16 cellular contexts compared by ENCODE assay signal in the genomic region with DNA sequence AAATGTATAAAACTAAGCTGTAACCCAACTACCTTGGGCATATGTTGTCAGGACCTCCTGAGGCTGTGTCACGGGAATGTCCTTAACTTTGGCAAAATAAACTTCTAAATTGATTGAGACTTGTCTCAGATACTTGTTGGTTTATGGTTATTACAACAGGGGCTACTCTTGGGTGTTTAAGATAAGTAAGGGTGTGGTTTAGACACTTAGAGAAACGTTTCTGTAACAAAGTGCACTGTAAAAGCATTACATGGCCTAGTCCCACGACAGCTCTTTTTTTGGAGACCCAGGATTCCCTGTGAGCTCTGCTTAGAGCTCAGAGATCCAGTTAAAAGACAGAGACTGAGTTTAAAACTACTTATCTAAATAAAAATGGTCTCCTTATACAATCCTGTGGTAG. TPM values are rescaled to one million over a fixed set of nuclear protein-coding genes. Genes with fewer than 3 reads are reported as not detected.
A peak's percentile ranks its signal among the peaks of the same experiment; 100 is the strongest.
DNase-seq lines count a peak whose midpoint lies in the region; ATAC-seq, FAIRE-seq and TF ChIP-seq lines count a peak whose summit lies in the region.
"Had no signal": no experiment of that assay in that cellular context is flagged by ENCODE, and none has a peak within 500 bp of the region (broad histone marks: within the 10 kb centered on the region; RNA-seq: fewer than 3 reads in every experiment).

No MANE protein-coding gene starts in this region.

- no peak for FAIRE-seq in small intestine (lab: Jason Lieb, UNC)
- FAIRE-seq: H1 had no signal

- peak overlapping the region; percentile 92 for H3K27ac Mint-ChIP-seq in Caco-2 (ENCODE audit: unreplicated experiment)
- H3K27ac Mint-ChIP-seq: CD4-positive, CD25-positive, alpha-beta regulatory T cell; HFFc6 had no signal

- no peaks in the 10 kb centered on the region for H3K9me3 Mint-ChIP-seq in Caco-2 (ENCODE audit: unreplicated experiment)
- H3K9me3 Mint-ChIP-seq: HFFc6 had no signal

- no peaks in the 10 kb centered on the region for H3K9me3 ChIP-seq in Caco-2
- H3K9me3 ChIP-seq in hepatocyte (ENCODE audit: low read depth), result peaks cover 2% of the 10 kb centered on the region
- H3K9me3 ChIP-seq in small intestine (ENCODE audit: control insufficient read depth, low read depth), result no peaks in the 10 kb centered on the region
- H3K9me3 ChIP-seq: HAP-1 had no signal

- no TSS peak for BruUV-seq in Caco-2 (replicated peaks; lab: Mats Ljungman, UMichigan)

- peaks cover 19% of the 10 kb centered on the region for H3K4me1 Mint-ChIP-seq in Caco-2 (ENCODE audit: low read depth, unreplicated experiment)
- H3K4me1 Mint-ChIP-seq: CD4-positive, CD25-positive, alpha-beta regulatory T cell had no signal

- no peak overlapping the region for H3K4me3 Mint-ChIP-seq in Caco-2 (ENCODE audit: unreplicated experiment)
- H3K4me3 Mint-ChIP-seq: CD4-positive, CD25-positive, alpha-beta regulatory T cell; HFFc6 had no signal

- TF ChIP-seq CTCF in Caco-2 (IDR thresholded peaks at IDR 0.05; ENCODE audit: insufficient read depth in 1 of 2, low read depth in 1 of 2, low read length in 1 of 2, severe bottlenecking in 1 of 2, unreplicated experiment in 1 of 2), result no peak
- TF ChIP-seq CTCF in hepatocyte (IDR thresholded peaks at IDR 0.05; ENCODE audit: poor library complexity), result no peak

- H3K79me2 ChIP-seq in hepatocyte, result no peaks in the 10 kb centered on the region

- peak overlapping the region; percentile 3 for H2AFZ ChIP-seq in hepatocyte

- H3K27me3 ChIP-seq in Caco-2 (replicated peaks; ENCODE audit: control insufficient read depth, insufficient read depth, low read length) (no peaks in the 10 kb centered on the region), hepatocyte (no peaks in the 10 kb centered on the region), small intestine (ENCODE audit: control insufficient read depth in 2 of 2, insufficient read depth in 2 of 2, low read length in 2 of 2) (no peaks in the 10 kb centered on the region)
- H3K27me3 ChIP-seq: BLaER1 treated with 17β-estradiol and CSF1 and Interleukin-3, amounts not matched to agents 10 nM and 100 nM had no signal

- no peak for DNase-seq in Caco-2
- DNase-seq in OCI-M2 (lab: John Stamatoyannopoulos, UW; ENCODE audit: unreplicated experiment), result peak; percentile 10
- DNase-seq in hepatocyte (ENCODE audit: low spot score), result no peak
- peak; percentile 34 for DNase-seq in small intestine
- DNase-seq: ACHN; Calu3; CD4-positive, CD25-positive, alpha-beta regulatory T cell; DMS 273 treated with DMSO at 0.1 percent for 48 hours; HFFc6 had no signal

- no peaks in the 10 kb centered on the region for H3K36me3 Mint-ChIP-seq in Caco-2 (ENCODE audit: insufficient read depth, unreplicated experiment)
- H3K36me3 Mint-ChIP-seq: CD4-positive, CD25-positive, alpha-beta regulatory T cell had no signal

- CTCF ChIA-PET in Caco-2 (lab: Charles Lee), result no interaction called here

- H4K20me1 ChIP-seq in hepatocyte (ENCODE audit: insufficient read depth, poor library complexity, severe bottlenecking), result no peaks in the 10 kb centered on the region
- H4K20me1 ChIP-seq: BLaER1 treated with 17β-estradiol and CSF1 and Interleukin-3, amounts not matched to agents 10 nM and 100 nM had no signal

- peak overlapping the region; percentile 20 for H3K4me2 ChIP-seq in hepatocyte
- H3K4me2 ChIP-seq: BLaER1 treated with 17β-estradiol and CSF1 and Interleukin-3, amounts not matched to agents 10 nM and 100 nM had no signal

- H3K36me3 ChIP-seq in Caco-2 (ENCODE audit: control insufficient read depth, insufficient read depth, low read length) (no peaks in the 10 kb centered on the region), hepatocyte (replicated peaks; ENCODE audit: insufficient read depth, low read depth) (no peaks in the 10 kb centered on the region), small intestine (ENCODE audit: control insufficient read depth in 2 of 2, insufficient read depth in 2 of 2, low read length in 2 of 2) (no peaks in the 10 kb centered on the region)
- H3K36me3 ChIP-seq: BLaER1 treated with 17β-estradiol and CSF1 and Interleukin-3, amounts not matched to agents 10 nM and 100 nM; HAP-1 had no signal

- H3K27me3 Mint-ChIP-seq in Caco-2 (ENCODE audit: insufficient read depth, unreplicated experiment), result no peaks in the 10 kb centered on the region

- H3K27ac ChIP-seq in hepatocyte (peak overlapping the region; percentile 79), small intestine (ENCODE audit: low read depth in 1 of 2, low read length in 1 of 2) (no peak overlapping the region)
- H3K27ac ChIP-seq: BLaER1 treated with 17β-estradiol and CSF1 and Interleukin-3, amounts not matched to agents 10 nM and 100 nM had no signal

- H3K4me1 ChIP-seq in Caco-2 (peaks cover 58% of the 10 kb centered on the region), hepatocyte (ENCODE audit: insufficient read depth) (peaks cover 13% of the 10 kb centered on the region), small intestine (ENCODE audit: control insufficient read depth in 2 of 2, insufficient read depth in 1 of 2, low read depth in 1 of 2, low read length in 1 of 2) (no peaks in the 10 kb centered on the region)

- H3K4me3 ChIP-seq in Caco-2 (ENCODE audit: low read depth, low read length), result no peak overlapping the region
- H3K4me3 ChIP-seq in hepatocyte, result no peak overlapping the region
- no peak overlapping the region for H3K4me3 ChIP-seq in small intestine (ENCODE audit: low read depth in 1 of 2, low read length in 2 of 2)
- H3K4me3 ChIP-seq: BLaER1 treated with 17β-estradiol and CSF1 and Interleukin-3, amounts not matched to agents 10 nM and 100 nM; HAP-1 had no signal

- 42% methylated on average over 3 of the region's 3 CpGs for WGBS in hepatocyte (ENCODE audit: low lambda C conversion rate, missing lambda C conversion rate)
- WGBS in small intestine, 3 donors, result 16 to 50% (median 31%) methylated on average over 3 of the region's 3 CpGs

- POLR2A ChIA-PET in Caco-2 (lab: Charles Lee), result interaction anchor here (0.7 kb wide), 1 partner anchor 139 kb away, joined by 4 read pairs; no protein-coding TSS in a partner anchor

- ATAC-seq in HG02610 (IDR thresholded peaks at IDR 0.05; ENCODE audit: unreplicated experiment), result no peak
- no peak for ATAC-seq in GM19328 (IDR thresholded peaks at IDR 0.05; ENCODE audit: unreplicated experiment)
- no peak for ATAC-seq in GM21423 (IDR thresholded peaks at IDR 0.05; ENCODE audit: unreplicated experiment)
- ATAC-seq in HG03342 (IDR thresholded peaks at IDR 0.05; ENCODE audit: unreplicated experiment), result no peak

- intact Hi-C loops in Caco-2 (cut with micrococcal nuclease; ENCODE audit: unreplicated experiment), result loop anchor here (5.0 kb wide), 1 partner anchor 33 kb away; a partner anchor contains a TSS

- H3K9me2 ChIP-seq in hepatocyte (replicated peaks; ENCODE audit: insufficient read depth), result no peaks in the 10 kb centered on the region

RNA-seq across cellular contexts. Expression of a gene that starts 32.3 kb away (rescaled TPM):
- total RNA-seq in Caco-2 (2022) (86.7 and 87.5 TPM in 2 replicates), hepatocyte (75.2 and 85.2 TPM in 2 replicates)
- polyA plus RNA-seq in hepatocyte (36.9 and 43.4 TPM in 2 replicates), small intestine (10 to 100 TPM in 1 of 3 donors, 1 to 10 TPM in 2; 1.9 to 26.9 (median 8.7) TPM)
- total RNA-seq: CD4-positive, CD25-positive, alpha-beta regulatory T cell; HFFc6 had no signal
- polyA plus RNA-seq: CD4-positive, CD25-positive, alpha-beta regulatory T cell had no signal

RNA-seq across cellular contexts. Expression of a gene that starts 37.3 kb away (rescaled TPM):
- total RNA-seq in Caco-2 (2022) (989 and 1,037 TPM in 2 replicates), hepatocyte (1,900 and 1,936 TPM in 2 replicates)
- polyA plus RNA-seq in hepatocyte (673 and 708 TPM in 2 replicates), small intestine (1,000 to 10,000 TPM; 1,273 to 3,286 (median 2,784) TPM)

RNA-seq across cellular contexts. Expression of a gene that starts 42.6 kb away (rescaled TPM):
- total RNA-seq in Caco-2 (2022) (14.0 and 14.7 TPM in 2 replicates), hepatocyte (74.0 and 77.9 TPM in 2 replicates)
- polyA plus RNA-seq in hepatocyte (86.1 and 105 TPM in 2 replicates), small intestine (10 to 100 TPM; 56.0 to 81.0 (median 65.7) TPM)

Comparison
In these comparisons a context has a peak if more than half of its experiments do, and no peak if none do; other contexts are left out.
1. DNase-seq: peak in OCI-M2 (single experiment) and small intestine (single experiment); none in Caco-2 (0 of 2) and hepatocyte (single experiment).